ENCODE assay signal across 8 cellular contexts in the genomic region with DNA sequence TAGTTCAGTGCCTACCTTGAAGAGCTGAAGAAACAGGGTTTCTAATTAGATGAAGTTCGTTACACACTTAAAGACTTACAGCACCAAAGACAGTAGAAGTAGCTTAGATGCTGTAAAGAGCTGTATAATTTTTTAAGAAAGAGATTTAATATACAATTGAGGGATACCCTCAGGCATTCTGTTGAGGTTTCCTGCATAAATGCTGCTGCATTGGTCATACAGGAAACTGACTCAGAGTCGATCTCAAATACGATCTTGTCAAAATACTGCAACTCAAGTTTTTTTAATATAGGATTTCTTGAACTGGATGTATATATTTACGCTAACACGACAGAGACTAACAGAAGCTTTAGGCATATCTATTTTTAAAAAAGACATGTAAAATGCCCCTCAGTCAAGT. TPM values are rescaled to one million over a fixed set of nuclear protein-coding genes. Genes with fewer than 3 reads are reported as not detected.
DNase-seq lines count a peak whose midpoint lies in the region; ATAC-seq and TF ChIP-seq lines count a peak whose summit lies in the region.

No MANE protein-coding gene starts in this region.

- H3K9me3 ChIP-seq in SK-N-MC (ENCODE audit: low read depth, low read length) (no peaks in the 10 kb centered on the region), thoracic aorta (no peaks in the 10 kb centered on the region)

- no peaks in the 10 kb centered on the region for H3K27me3 Mint-ChIP-seq in activated T-cell treated with anti-CD3 and anti-CD28 coated beads, Interleukin-2, amount 50 U/mL, for 4 hours (ENCODE audit: low read depth)

- TF ChIP-seq CTCF in fibroblast of the aortic adventitia (IDR thresholded peaks at IDR 0.05; ENCODE audit: insufficient read depth, low read length) (no peak), thoracic aorta (IDR thresholded peaks at IDR 0.05) (no peak)

- H3K36me3 Mint-ChIP-seq in activated T-cell treated with anti-CD3 and anti-CD28 coated beads, Interleukin-2, amount 50 U/mL, for 4 hours (ENCODE audit: insufficient read depth) = peaks cover 7% of the 10 kb centered on the region

- DNase-seq in activated T-cell treated with anti-CD3 and anti-CD28 coated beads, Interleukin-2, amount 50 U/mL, for 4 hours = no peak
- DNase-seq in activated T-cell treated with anti-CD3 and anti-CD28 coated beads, Interleukin-2, amount 50 U/mL, for 1 hour = no peak
- peak; percentile 93 for DNase-seq in SK-N-MC (ENCODE audit: low read depth, low spot score)
- peak; percentile 64 for DNase-seq in fibroblast of the aortic adventitia (ENCODE audit: low read depth)
- DNase-seq in thoracic aorta (ENCODE audit: low spot score) = no peak
- no peak for DNase-seq in GDM1 (lab: John Stamatoyannopoulos, UW)

- H3K27ac ChIP-seq in SK-N-MC (peak overlapping the region; percentile 96), thoracic aorta (no peak overlapping the region)

- H3K9ac ChIP-seq in SK-N-MC (ENCODE audit: insufficient read length) = peak overlapping the region; percentile 57

- no peak for ATAC-seq in activated T-cell treated with anti-CD3 and anti-CD28 coated beads, Interleukin-2, amount 50 U/mL, for 4 hours
- ATAC-seq in thoracic aorta (ENCODE audit: insufficient number of reproducible peaks, low FRiP score, low read depth) (no peak), HG02763 (IDR thresholded peaks at IDR 0.05; ENCODE audit: unreplicated experiment) (no peak), GM21447 (IDR thresholded peaks at IDR 0.05; ENCODE audit: unreplicated experiment) (no peak)

- peak overlapping the region; percentile 92 for H3K4me3 ChIP-seq in SK-N-MC
- no peak overlapping the region for H3K4me3 ChIP-seq in fibroblast of the aortic adventitia (ENCODE audit: low read depth, low read length)
- peak overlapping the region; percentile 97 for H3K4me3 ChIP-seq in thoracic aorta

- no peaks in the 10 kb centered on the region for H3K36me3 ChIP-seq in SK-N-MC (ENCODE audit: insufficient read depth, low read length)
- H3K36me3 ChIP-seq in thoracic aorta = no peaks in the 10 kb centered on the region

- H3K4me1 Mint-ChIP-seq in activated T-cell treated with anti-CD3 and anti-CD28 coated beads, Interleukin-2, amount 50 U/mL, for 4 hours (ENCODE audit: low read depth) = peaks cover 40% of the 10 kb centered on the region

- H3K27me3 ChIP-seq in thoracic aorta (replicated peaks; ENCODE audit: insufficient read depth) = no peaks in the 10 kb centered on the region

- peak overlapping the region; percentile 98 for H3K4me3 Mint-ChIP-seq in activated T-cell treated with anti-CD3 and anti-CD28 coated beads, Interleukin-2, amount 50 U/mL, for 4 hours

- peaks cover 10 to 25% of the 10 kb centered on the region in 2 donors for H3K4me1 ChIP-seq in thoracic aorta (ENCODE audit: control insufficient read depth in 1 of 2, low read depth in 2 of 2)

- H3K9me3 Mint-ChIP-seq in activated T-cell treated with anti-CD3 and anti-CD28 coated beads, Interleukin-2, amount 50 U/mL, for 4 hours = no peaks in the 10 kb centered on the region

RNA-seq across cellular contexts. Expression of gene ARID5B, which starts 2.5 kb away (rescaled TPM):
- 10 to 100 TPM; 50.8 to 83.7 (median 69.8) TPM for total RNA-seq in activated T-cell treated with anti-CD3 and anti-CD28 coated beads, Interleukin-2, amount 50 U/mL, for 4 hours
- total RNA-seq in fibroblast of the aortic adventitia (ENCODE audit: low replicate concordance) = 51.0 and 87.9 TPM in 2 replicates
- 10 to 100 TPM; 60.7 to 80.4 TPM for total RNA-seq in thoracic aorta

Comparison
In these comparisons a context has a peak if more than half of its experiments do, and no peak if none do; other contexts are left out.
1. DNase-seq: peak in SK-N-MC (single experiment) and fibroblast of the aortic adventitia (single experiment); none in activated T-cell treated with anti-CD3 and anti-CD28 coated beads, Interleukin-2, amount 50 U/mL, for 4 hours (single experiment), activated T-cell treated with anti-CD3 and anti-CD28 coated beads, Interleukin-2, amount 50 U/mL, for 1 hour (single experiment), thoracic aorta (single experiment) and GDM1 (single experiment).